Comparison of ENCODE assay signal across 7 cellular contexts in genomic region chr7:134334408-134334807, GRCh38.
"Had no signal": no experiment of that assay in that cellular context is flagged by ENCODE, and none has a peak within 500 bp of the region (broad histone marks: within the 10 kb centered on the region; RNA-seq: fewer than 3 reads in every experiment).

No MANE protein-coding gene starts in this region.

- ATAC-seq: HCT116, HepG2 had no signal

- H3K4me3 Mint-ChIP-seq: HFFc6 had no signal

- DNase-seq: GM23248, GOT3, H7, HFFc6 had no signal

- H3K27ac Mint-ChIP-seq: HFFc6, IgD-negative memory B cell had no signal

- H3K4me1 Mint-ChIP-seq: IgD-negative memory B cell had no signal
